Comparison of ENCODE assay signal across 1 cellular context in genomic region chr6:10505529-10505928, GRCh38.
TF ChIP-seq lines count a peak whose summit lies in the region.

No MANE protein-coding gene starts in this region.

TF ChIP-seq in GM23338, 12 proteins besides CTCF, POLR2A, EP300 and RAD21 (continued from another document):
- TF ChIP-seq ZNF462 (CRISPR knock-in tag; IDR thresholded peaks at IDR 0.05) (no peak), STAT1 (IDR thresholded peaks at IDR 0.05; ENCODE audit: unreplicated experiment) (no peak), NANOG (IDR thresholded peaks at IDR 0.05; ENCODE audit: borderline replicate concordance) (no peak), EZH2 (IDR thresholded peaks at IDR 0.05; ENCODE audit: low read depth, unreplicated experiment) (no peak), ETS1 (IDR thresholded peaks at IDR 0.05) (no peak), CREB1 (CRISPR knock-in tag; IDR thresholded peaks at IDR 0.05; ENCODE audit: low read depth) (no peak)
TF ChIP-seq in GM23338: peak in this region for 0.
